8 cellular contexts compared by ENCODE assay signal in genomic region chr1:61851849-61852692, GRCh38.
DNase-seq lines count a peak whose midpoint lies in the region; ATAC-seq and TF ChIP-seq lines count a peak whose summit lies in the region.

No MANE protein-coding gene starts in this region.

- H3K27ac ChIP-seq in hepatocyte, result no peak overlapping the region

- in situ Hi-C loops in astrocyte of the cerebellum (cut with HindIII; ENCODE audit: low sequenced_read_pairs), result no loop called here

- no peaks in the 10 kb centered on the region for H3K9me3 Mint-ChIP-seq in stimulated activated effector memory CD8-positive, alpha-beta T cell treated with anti-CD3 and anti-CD28 coated beads, Interleukin-12 subunit alpha, Interleukin-12 subunit beta, amount 100 ng/mL, for 72 hours
- no peaks in the 10 kb centered on the region for H3K9me3 Mint-ChIP-seq in activated T-helper 2 cell treated with anti-CD3 and anti-CD28 coated beads, Interferon-gamma antibody, Interleukin-2, Interleukin-4, amounts not matched to agents 10 μg/mL and 5 μg/mL and 100 μg/mL, durations not matched to agents 14 hours and 24 hours and 36 hours

- peak; percentile 50 for ATAC-seq in HG02981 (IDR thresholded peaks at IDR 0.05; ENCODE audit: unreplicated experiment)
- ATAC-seq in stimulated activated effector memory CD8-positive, alpha-beta T cell treated with anti-CD3 and anti-CD28 coated beads, Interleukin-12 subunit alpha, Interleukin-12 subunit beta, amount 100 ng/mL, for 72 hours, result peak; percentile 36

- peak overlapping the region; percentile 8 for H3K27ac Mint-ChIP-seq in stimulated activated effector memory CD8-positive, alpha-beta T cell treated with anti-CD3 and anti-CD28 coated beads, Interleukin-12 subunit alpha, Interleukin-12 subunit beta, amount 100 ng/mL, for 72 hours
- no peak overlapping the region for H3K27ac Mint-ChIP-seq in activated T-helper 2 cell treated with anti-CD3 and anti-CD28 coated beads, Interferon-gamma antibody, Interleukin-2, Interleukin-4, amounts not matched to agents 10 μg/mL and 5 μg/mL and 100 μg/mL, durations not matched to agents 14 hours and 24 hours and 36 hours

- H3K36me3 ChIP-seq in hepatocyte (replicated peaks; ENCODE audit: insufficient read depth, low read depth), result no peaks in the 10 kb centered on the region

- H2AFZ ChIP-seq in hepatocyte, result no peak overlapping the region

- H3K4me3 ChIP-seq in astrocyte of the cerebellum (ENCODE audit: low read depth, low read length) (no peak overlapping the region), hepatocyte (no peak overlapping the region)

- no peaks in the 10 kb centered on the region for H3K4me1 Mint-ChIP-seq in stimulated activated effector memory CD8-positive, alpha-beta T cell treated with anti-CD3 and anti-CD28 coated beads, Interleukin-12 subunit alpha, Interleukin-12 subunit beta, amount 100 ng/mL, for 72 hours
- no peaks in the 10 kb centered on the region for H3K4me1 Mint-ChIP-seq in activated T-helper 2 cell treated with anti-CD3 and anti-CD28 coated beads, Interferon-gamma antibody, Interleukin-2, Interleukin-4, amounts not matched to agents 10 μg/mL and 5 μg/mL and 100 μg/mL, durations not matched to agents 14 hours and 24 hours and 36 hours (ENCODE audit: low read depth)

- H3K9me2 ChIP-seq in hepatocyte (replicated peaks; ENCODE audit: insufficient read depth), result no peaks in the 10 kb centered on the region

- no peak overlapping the region for H3K4me2 ChIP-seq in hepatocyte

- H3K4me3 Mint-ChIP-seq in stimulated activated effector memory CD8-positive, alpha-beta T cell treated with anti-CD3 and anti-CD28 coated beads, Interleukin-12 subunit alpha, Interleukin-12 subunit beta, amount 100 ng/mL, for 72 hours, result no peak overlapping the region
- H3K4me3 Mint-ChIP-seq in activated T-helper 2 cell treated with anti-CD3 and anti-CD28 coated beads, Interferon-gamma antibody, Interleukin-2, Interleukin-4, amounts not matched to agents 10 μg/mL and 5 μg/mL and 100 μg/mL, durations not matched to agents 14 hours and 24 hours and 36 hours (ENCODE audit: low read depth), result no peak overlapping the region

- TF ChIP-seq CTCF in astrocyte of the cerebellum (IDR thresholded peaks at IDR 0.05; ENCODE audit: low read depth, low read length, missing control alignments), result peak; percentile 61
- peak; percentile 85 for TF ChIP-seq CTCF in hepatocyte (IDR thresholded peaks at IDR 0.05; ENCODE audit: poor library complexity)

- no peaks in the 10 kb centered on the region for H3K27me3 ChIP-seq in hepatocyte

- H3K27me3 Mint-ChIP-seq in activated T-helper 2 cell treated with anti-CD3 and anti-CD28 coated beads, Interferon-gamma antibody, Interleukin-2, Interleukin-4, amounts not matched to agents 10 μg/mL and 5 μg/mL and 100 μg/mL, durations not matched to agents 14 hours and 24 hours and 36 hours (ENCODE audit: low read depth), result no peaks in the 10 kb centered on the region

- no peaks in the 10 kb centered on the region for H3K36me3 Mint-ChIP-seq in stimulated activated effector memory CD8-positive, alpha-beta T cell treated with anti-CD3 and anti-CD28 coated beads, Interleukin-12 subunit alpha, Interleukin-12 subunit beta, amount 100 ng/mL, for 72 hours
- H3K36me3 Mint-ChIP-seq in activated T-helper 2 cell treated with anti-CD3 and anti-CD28 coated beads, Interferon-gamma antibody, Interleukin-2, Interleukin-4, amounts not matched to agents 10 μg/mL and 5 μg/mL and 100 μg/mL, durations not matched to agents 14 hours and 24 hours and 36 hours (ENCODE audit: low read depth), result no peaks in the 10 kb centered on the region

- H3K79me2 ChIP-seq in hepatocyte, result no peaks in the 10 kb centered on the region

- DNase-seq in GF-D8 (lab: John Stamatoyannopoulos, UW), result peak; percentile 23
- DNase-seq in NCI-H510A (lab: John Stamatoyannopoulos, UW), result peak; percentile 10
- peak; percentile 80 for DNase-seq in astrocyte of the cerebellum (ENCODE audit: low read depth)
- DNase-seq in hepatocyte (ENCODE audit: low spot score), result peak; percentile 83
- DNase-seq in stimulated activated effector memory CD8-positive, alpha-beta T cell treated with anti-CD3 and anti-CD28 coated beads, Interleukin-12 subunit alpha, Interleukin-12 subunit beta, amount 100 ng/mL, for 72 hours (ENCODE audit: low spot score in 2 of 2), result no peak
- no peak for DNase-seq in activated T-helper 2 cell treated with anti-CD3 and anti-CD28 coated beads, Interferon-gamma antibody, Interleukin-2, Interleukin-4, amounts not matched to agents 10 μg/mL and 5 μg/mL and 100 μg/mL, durations not matched to agents 14 hours and 24 hours and 36 hours (ENCODE audit: low spot score)
- no peak for DNase-seq in NCI-H1048 (lab: John Stamatoyannopoulos, UW)

- 76% methylated on average over 6 of the region's 6 CpGs for WGBS in hepatocyte (ENCODE audit: low lambda C conversion rate, missing lambda C conversion rate)

- no peaks in the 10 kb centered on the region for H3K4me1 ChIP-seq in hepatocyte (ENCODE audit: insufficient read depth)

- no peaks in the 10 kb centered on the region for H4K20me1 ChIP-seq in hepatocyte (ENCODE audit: insufficient read depth, poor library complexity, severe bottlenecking)

- intact Hi-C loops in activated T-helper 2 cell treated with anti-CD3 and anti-CD28 coated beads, Interferon-gamma antibody, Interleukin-2, Interleukin-4, amounts not matched to agents 10 μg/mL and 5 μg/mL and 100 μg/mL, durations not matched to agents 14 hours and 24 hours and 36 hours (cut with micrococcal nuclease), result loop anchor here (1.0 to 10.0 kb wide), 7 partner anchors 125 to 1875 kb away; partner anchors contain the start of gene TM2D1

- H3K9me3 ChIP-seq in hepatocyte (ENCODE audit: low read depth), result no peaks in the 10 kb centered on the region

Comparison
In these comparisons a context has a peak if more than half of its experiments do, and no peak if none do; other contexts are left out.
1. DNase-seq: peak in GF-D8 (single experiment), NCI-H510A (single experiment), astrocyte of the cerebellum (single experiment) and hepatocyte (single experiment); none in stimulated activated effector memory CD8-positive, alpha-beta T cell treated with anti-CD3 and anti-CD28 coated beads, Interleukin-12 subunit alpha, Interleukin-12 subunit beta, amount 100 ng/mL, for 72 hours (0 of 2), activated T-helper 2 cell treated with anti-CD3 and anti-CD28 coated beads, Interferon-gamma antibody, Interleukin-2, Interleukin-4, amounts not matched to agents 10 μg/mL and 5 μg/mL and 100 μg/mL, durations not matched to agents 14 hours and 24 hours and 36 hours (single experiment) and NCI-H1048 (single experiment).